ENCODE assay signal across 14 cellular contexts in the genomic region with DNA sequence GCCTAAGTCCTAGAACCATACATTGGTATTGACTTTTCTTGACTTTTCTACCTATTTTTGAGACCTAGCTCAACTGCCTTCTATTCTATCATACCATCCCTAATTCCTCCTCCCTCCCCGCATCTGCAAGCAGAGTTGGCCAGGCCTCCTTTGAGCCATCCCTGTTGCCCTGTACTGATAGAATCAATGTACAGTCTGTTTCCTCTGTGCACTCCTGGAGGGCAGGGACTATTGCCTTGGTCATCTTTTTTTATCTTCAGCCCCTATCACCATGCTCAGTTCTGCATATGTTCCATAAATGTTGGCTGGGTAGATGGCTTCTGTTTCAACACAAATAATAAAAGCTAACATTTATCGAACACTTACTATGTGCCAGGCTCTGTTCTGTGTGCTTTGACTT. TPM values are rescaled to one million over a fixed set of nuclear protein-coding genes. Genes with fewer than 3 reads are reported as not detected.
DNase-seq lines count a peak whose midpoint lies in the region; ATAC-seq and TF ChIP-seq lines count a peak whose summit lies in the region.
"Had no signal": no experiment of that assay in that cellular context is flagged by ENCODE, and none has a peak within 500 bp of the region (broad histone marks: within the 10 kb centered on the region; RNA-seq: fewer than 3 reads in every experiment).

No MANE protein-coding gene starts in this region.

- no peak overlapping the region for H3K4me3 ChIP-seq in SK-N-SH (ENCODE audit: low read depth in 2 of 2, low read length in 1 of 2)
- no peak overlapping the region for H3K4me3 ChIP-seq in left ventricle myocardium inferior
- no peak overlapping the region for H3K4me3 ChIP-seq in mesenchymal stem cell (ENCODE audit: insufficient read depth in 1 of 2, low read depth in 1 of 2, low read length in 2 of 2)
- H3K4me3 ChIP-seq: BLaER1, HAP-1 had no signal

- H3K23ac ChIP-seq in mesenchymal stem cell (ENCODE audit: low read length in 2 of 2) = no peak overlapping the region

- no peak overlapping the region for H2BK120ac ChIP-seq in mesenchymal stem cell (ENCODE audit: low read depth, low read length)

- intact Hi-C loops in left ventricle myocardium inferior (cut with micrococcal nuclease) = no loop called here
- intact Hi-C loops in left cardiac atrium (cut with DNase I) = no loop called here
- intact Hi-C loops in posterior vena cava (cut with DNase I) = no loop called here

- H3K36me3 ChIP-seq in SK-N-SH (replicated peaks in 1 of 2; ENCODE audit: control insufficient read depth in 1 of 2, insufficient read depth in 2 of 2, low read length in 1 of 2) = no peaks in the 10 kb centered on the region
- H3K36me3 ChIP-seq in left ventricle myocardium inferior = no peaks in the 10 kb centered on the region
- H3K36me3 ChIP-seq in mesenchymal stem cell (ENCODE audit: control insufficient read depth in 1 of 2, insufficient read depth in 2 of 2, low read depth in 1 of 2, low read length in 2 of 2) = no peaks in the 10 kb centered on the region
- H3K36me3 ChIP-seq: BLaER1, HAP-1 had no signal

- H3K9me3 ChIP-seq in SK-N-SH = no peaks in the 10 kb centered on the region
- H3K9me3 ChIP-seq in left ventricle myocardium inferior (replicated peaks) = no peaks in the 10 kb centered on the region
- no peaks in the 10 kb centered on the region for H3K9me3 ChIP-seq in mesenchymal stem cell (ENCODE audit: control insufficient read depth, low read length)
- H3K9me3 ChIP-seq: BLaER1, HAP-1 had no signal

- H3K4me2 ChIP-seq in SK-N-SH = no peak overlapping the region
- H3K4me2 ChIP-seq in mesenchymal stem cell (ENCODE audit: low read length, poor library complexity, severe bottlenecking) = no peak overlapping the region

- 93% methylated on average over 2 of the region's 2 CpGs for WGBS in SK-N-SH (ENCODE audit: low lambda C conversion rate)
- WGBS in mesenchymal stem cell = 100% methylated on average over 1 of the region's 2 CpGs

- no peak overlapping the region; a peak in 1 of 4 replicates for H3K27ac ChIP-seq in SK-N-SH (ENCODE audit: low read depth in 2 of 2, low read length in 1 of 2)
- H3K27ac ChIP-seq in left ventricle myocardium inferior (replicated peaks) = peak overlapping the region; percentile 53
- H3K27ac ChIP-seq in mesenchymal stem cell (ENCODE audit: low read length, poor library complexity, severe bottlenecking) = no peak overlapping the region
- H3K27ac ChIP-seq: 22Rv1, BLaER1 had no signal

- ATAC-seq in SK-N-SH treated with all-trans-retinoic acid at 6 μM for 48 hours = no peak
- ATAC-seq in left cardiac atrium = no peak
- ATAC-seq: HepG2 had no signal

- H2BK15ac ChIP-seq in mesenchymal stem cell (ENCODE audit: low read depth, poor library complexity, severe bottlenecking) = no peak overlapping the region

- H3K9me2 ChIP-seq in SK-N-SH = no peaks in the 10 kb centered on the region

- POLR2A ChIA-PET in SK-N-SH (lab: Yijun Ruan, JAX) = no interaction called here

- H2AFZ ChIP-seq in SK-N-SH (ENCODE audit: low read depth) (0 out of 2 replicates have a peak overlapping the region, but pooled peaks have one; percentile 67), mesenchymal stem cell (ENCODE audit: low read depth, low read length) (no peak overlapping the region)

- H3F3A ChIP-seq in SK-N-SH (replicated peaks; ENCODE audit: insufficient read depth) = no peaks in the 10 kb centered on the region

- TF ChIP-seq EP300 in SK-N-SH (IDR thresholded peaks at IDR 0.05; ENCODE audit: borderline replicate concordance in 1 of 2, low read depth in 1 of 2, low read length in 1 of 2) = 0 out of 4 replicates have a peak, but pooled peaks of 1 of the 2 experiments have one; percentile 34

- CTCF ChIA-PET in SK-N-SH (lab: Yijun Ruan, JAX) = interaction anchor here (0.6 to 17.7 kb wide), 5 partner anchors 9 to 179 kb away, joined by 3 to 829 read pairs (median 9); partner anchors contain the start of gene NPL

- H3K18ac ChIP-seq in mesenchymal stem cell (ENCODE audit: low read depth in 1 of 2, low read length in 2 of 2) = no peak overlapping the region

- H3K14ac ChIP-seq in mesenchymal stem cell (ENCODE audit: low read length in 2 of 2) = no peak overlapping the region

- H4K20me1 ChIP-seq in SK-N-SH (ENCODE audit: insufficient read depth) = no peaks in the 10 kb centered on the region

- TF ChIP-seq CTCF in SK-N-SH (IDR thresholded peaks at IDR 0.05) (no peak), left ventricle myocardium inferior (IDR thresholded peaks at IDR 0.05; ENCODE audit: borderline replicate concordance) (no peak)

- H4K8ac ChIP-seq in mesenchymal stem cell (ENCODE audit: low read length) = peak overlapping the region; percentile 62

- no peak overlapping the region for H4K91ac ChIP-seq in mesenchymal stem cell (ENCODE audit: low read length)

- H3K27me3 ChIP-seq in SK-N-SH (ENCODE audit: insufficient read depth) (no peaks in the 10 kb centered on the region), left ventricle myocardium inferior (ENCODE audit: low read depth) (no peaks in the 10 kb centered on the region), mesenchymal stem cell (ENCODE audit: control insufficient read depth in 1 of 2, insufficient read depth in 1 of 2, low read length in 2 of 2) (peaks cover 12 to 63% of the 10 kb centered on the region in 2 experiments)
- H3K27me3 ChIP-seq: BLaER1 had no signal

- H3K4me1 ChIP-seq in SK-N-SH (ENCODE audit: control insufficient read depth in 1 of 2, insufficient read depth in 2 of 2, low read depth in 1 of 2, low read length in 1 of 2) (peaks cover 0 to 19% of the 10 kb centered on the region in 2 experiments; a peak in 2 of 4 replicates), left ventricle myocardium inferior (peaks cover 23% of the 10 kb centered on the region), mesenchymal stem cell (ENCODE audit: control insufficient read depth, insufficient read depth, low read depth, low read length) (peaks cover 11% of the 10 kb centered on the region)

- no peak overlapping the region for H2BK5ac ChIP-seq in mesenchymal stem cell (ENCODE audit: low read depth, low read length, poor library complexity, severe bottlenecking)

- H2AK5ac ChIP-seq in mesenchymal stem cell (ENCODE audit: low read length, severe bottlenecking) = no peak overlapping the region

- H3K79me2 ChIP-seq in SK-N-SH (ENCODE audit: insufficient read depth) = no peaks in the 10 kb centered on the region

- TF ChIP-seq RAD21 in SK-N-SH (IDR thresholded peaks at IDR 0.05; ENCODE audit: low read length) = no peak

- DNase-seq in SK-N-SH (peak; percentile 44), left ventricle myocardium inferior (no peak), left cardiac atrium (no peak), mesenchymal stem cell (no peak), posterior vena cava (ENCODE audit: low spot score) (no peak), SW 1271 (lab: John Stamatoyannopoulos, UW) (no peak)
- DNase-seq: CD4-positive, CD25-positive, alpha-beta regulatory T cell; GF-D8; HFFc6 had no signal

- H3K79me1 ChIP-seq in mesenchymal stem cell (replicated peaks; ENCODE audit: low read length, poor library complexity, severe bottlenecking) = no peaks in the 10 kb centered on the region

- H3K9ac ChIP-seq in SK-N-SH = no peak overlapping the region
- H3K9ac ChIP-seq in mesenchymal stem cell (ENCODE audit: low read length) = no peak overlapping the region
- H3K9ac ChIP-seq: BLaER1 had no signal

- H2BK12ac ChIP-seq in mesenchymal stem cell (ENCODE audit: low read length in 2 of 2) = no peak overlapping the region

- H3K4ac ChIP-seq in mesenchymal stem cell (ENCODE audit: low read depth in 1 of 2, low read length in 2 of 2) = no peak overlapping the region

TF ChIP-seq in SK-N-SH, 30 proteins besides CTCF, POLR2A, EP300 and RAD21:
- TF ChIP-seq FOXJ3 (CRISPR knock-in tag; IDR thresholded peaks at IDR 0.05) (0 out of 2 replicates have a peak, but pooled peaks have one; percentile 29), GATA2 (CRISPR knock-in tag; IDR thresholded peaks at IDR 0.05) (peak; percentile 64), POLR2AphosphoS5 (IDR thresholded peaks at IDR 0.05; ENCODE audit: low read depth, low read length) (no peak)
- TF ChIP-seq, protein P1, sequence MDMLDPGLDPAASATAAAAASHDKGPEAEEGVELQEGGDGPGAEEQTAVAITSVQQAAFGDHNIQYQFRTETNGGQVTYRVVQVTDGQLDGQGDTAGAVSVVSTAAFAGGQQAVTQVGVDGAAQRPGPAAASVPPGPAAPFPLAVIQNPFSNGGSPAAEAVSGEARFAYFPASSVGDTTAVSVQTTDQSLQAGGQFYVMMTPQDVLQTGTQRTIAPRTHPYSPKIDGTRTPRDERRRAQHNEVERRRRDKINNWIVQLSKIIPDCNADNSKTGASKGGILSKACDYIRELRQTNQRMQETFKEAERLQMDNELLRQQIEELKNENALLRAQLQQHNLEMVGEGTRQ (IDR thresholded peaks at IDR 0.05; ENCODE audit: borderline replicate concordance, low read depth, low read length) = no peak

TF ChIP-seq in SK-N-SH treated with all-trans-retinoic acid at 6 μM for 48 hours, 23 proteins besides CTCF, POLR2A, EP300 and RAD21 (continues in another document):
- TF ChIP-seq RARB (CRISPR knock-in tag; IDR thresholded peaks at IDR 0.05) = no peak

RNA-seq across cellular contexts. Expression of gene RGS16, which starts 4.0 kb away (rescaled TPM):
- 0.79 and 1.7 TPM in 2 replicates for polyA plus RNA-seq in SK-N-SH (2012; rRNA removed)
- 1.2 and 1.9 TPM in 2 replicates for polyA plus RNA-seq in SK-N-SH (2012; cell fraction: cytosol; rRNA removed)
- 0.79 and 1.0 TPM in 2 replicates for polyA plus RNA-seq in SK-N-SH (2012; cell fraction: nucleus; rRNA removed)
- total RNA-seq in left ventricle myocardium inferior = 0.88 TPM
- 1 to 10 TPM; 1.5 to 3.3 TPM for total RNA-seq in left cardiac atrium
- 1.0 TPM for polyA plus RNA-seq in mesenchymal stem cell (2013, experiment 1 of 2)
- polyA plus RNA-seq in mesenchymal stem cell (2013, experiment 2 of 2) = 0.97 TPM
- 1 to 10 TPM; 3.1 to 6.9 TPM for total RNA-seq in posterior vena cava
- total RNA-seq: HepG2 had no signal
- polyA plus RNA-seq: HepG2 had no signal

RNA-seq across cellular contexts. Expression of gene RNASEL, which starts 19.2 kb away (rescaled TPM):
- polyA plus RNA-seq in SK-N-SH (2012; rRNA removed) = not detected in 2 replicates
- 0.01 TPM in 2 replicates for polyA plus RNA-seq in SK-N-SH (2012; cell fraction: cytosol; rRNA removed)
- not detected in 2 replicates for polyA plus RNA-seq in SK-N-SH (2012; cell fraction: nucleus; rRNA removed)
- total RNA-seq in left ventricle myocardium inferior (3.5 TPM), left cardiac atrium (1 to 10 TPM; 4.1 to 4.9 TPM), posterior vena cava (1 to 10 TPM; 5.1 to 9.2 TPM)
- polyA plus RNA-seq in mesenchymal stem cell (2013, experiment 1 of 2) = 3.1 TPM
- 3.3 TPM for polyA plus RNA-seq in mesenchymal stem cell (2013, experiment 2 of 2)
